In the genomic region with DNA sequence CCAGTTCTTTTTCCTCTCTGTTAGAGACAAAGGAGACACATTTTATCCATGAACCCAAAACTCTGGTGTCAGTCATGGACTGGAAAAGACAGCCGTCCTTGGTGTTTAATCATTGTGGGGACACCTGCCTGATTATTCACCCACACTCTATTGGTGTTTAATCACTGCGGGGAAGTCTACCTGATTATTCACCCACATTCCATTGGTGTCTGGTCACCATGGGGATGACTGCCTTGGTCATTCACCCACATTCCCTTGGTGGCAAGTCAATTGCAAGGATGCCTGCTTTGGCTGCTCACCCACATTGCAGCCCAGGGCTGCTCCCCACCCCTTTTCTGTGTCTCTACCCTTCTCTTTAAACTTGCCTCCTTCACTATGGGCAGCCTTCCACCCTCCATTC, we compare ENCODE assay signal across 20 cellular contexts.
"Had no signal": no experiment of that assay in that cellular context is flagged by ENCODE, and none has a peak within 500 bp of the region (broad histone marks: within the 10 kb centered on the region; RNA-seq: fewer than 3 reads in every experiment).

No MANE protein-coding gene starts in this region.

- H3K4me3 ChIP-seq: ascending aorta, coronary artery, esophagus squamous epithelium, hepatocyte, lower lobe of right lung, thoracic aorta, upper lobe of left lung had no signal

- DNase-seq: activated CD4-positive, alpha-beta T cell treated with anti-CD3 and anti-CD28 coated beads, Interleukin-2, amount 50 U/mL, for 1 hour; activated CD4-positive, CD25-positive, alpha-beta regulatory T cell treated with anti-CD3 and anti-CD28 coated beads, Interleukin-2, amount 50 U/mL, for 72 hours; activated CD8-positive, alpha-beta memory T cell treated with anti-CD3 and anti-CD28 coated beads, Interleukin-2, amount 50 U/mL, for 4 hours; activated effector memory CD4-positive, alpha-beta T cell treated with anti-CD3 and anti-CD28 coated beads, Interleukin-2, amount 50 U/mL, for 16 hours; activated T-cell treated with anti-CD3 and anti-CD28 coated beads, Interleukin-2, amount 50 U/mL, for 4 hours; esophagus squamous epithelium; lower lobe of right lung; nephron progenitor cell; occipital lobe; posterior cingulate gyrus; retina; stimulated activated naive B cell treated with anti-CD40 and anti-IgM and Interleukin-4, amounts not matched to agents 10 μg/mL and 1 μg/mL and 100 μg/mL, for 72 hours; T-helper 1 cell; T1000; upper lobe of left lung had no signal

- H2AFZ ChIP-seq: hepatocyte had no signal

- H3K36me3 ChIP-seq: ascending aorta, esophagus squamous epithelium, lower lobe of right lung, thoracic aorta, upper lobe of left lung had no signal

- H3K4me2 ChIP-seq: hepatocyte had no signal

- H3K9me3 ChIP-seq: ascending aorta, esophagus squamous epithelium, lower lobe of right lung, thoracic aorta, upper lobe of left lung had no signal

- ATAC-seq: activated T-cell treated with anti-CD3 and anti-CD28 coated beads, Interleukin-2, amount 50 U/mL, for 4 hours; lower lobe of right lung; stimulated activated naive B cell treated with anti-CD40 and anti-IgM and Interleukin-4, amounts not matched to agents 10 μg/mL and 1 μg/mL and 100 μg/mL, for 72 hours had no signal

- H3K4me1 ChIP-seq: ascending aorta, esophagus squamous epithelium, lower lobe of right lung, upper lobe of left lung had no signal

- H3K79me2 ChIP-seq: hepatocyte had no signal

- H3K27me3 ChIP-seq: ascending aorta, esophagus squamous epithelium, hepatocyte, upper lobe of left lung had no signal

- H3K27ac ChIP-seq: ascending aorta, coronary artery, esophagus squamous epithelium, hepatocyte, lower lobe of right lung, thoracic aorta, upper lobe of left lung, VCaP had no signal
